1 cellular context compared by ENCODE assay signal in genomic region chr10:101694674-101695403, GRCh38.
TF ChIP-seq lines count a peak whose summit lies in the region.

Gene FBXW4, minus strand, starts transcription at chr10:101695170. Its CDS starts 65 bp downstream, at chr10:101695105.

TF ChIP-seq in HCT116, 20 proteins besides CTCF, POLR2A, EP300 and RAD21 (continued from another document):
- TF ChIP-seq MAX (IDR thresholded peaks at IDR 0.05): peak; percentile 71
TF ChIP-seq in HCT116: peak in this region for 5.
